In genomic region chr15:82401918-82402317, GRCh38 we compare ENCODE assay signal across 1 cellular context. TPM values are rescaled to one million over a fixed set of nuclear protein-coding genes. Genes with fewer than 3 reads are reported as not detected.
"Had no signal": no experiment of that assay in that cellular context is flagged by ENCODE, and none has a peak within 500 bp of the region (broad histone marks: within the 10 kb centered on the region; RNA-seq: fewer than 3 reads in every experiment).

No MANE protein-coding gene starts in this region.

RNA-seq across cellular contexts. Expression of gene GOLGA6L10, which starts 52.6 kb away (rescaled TPM):
- total RNA-seq: HT-29 had no signal
